1 cellular context compared by ENCODE assay signal in the genomic region with DNA sequence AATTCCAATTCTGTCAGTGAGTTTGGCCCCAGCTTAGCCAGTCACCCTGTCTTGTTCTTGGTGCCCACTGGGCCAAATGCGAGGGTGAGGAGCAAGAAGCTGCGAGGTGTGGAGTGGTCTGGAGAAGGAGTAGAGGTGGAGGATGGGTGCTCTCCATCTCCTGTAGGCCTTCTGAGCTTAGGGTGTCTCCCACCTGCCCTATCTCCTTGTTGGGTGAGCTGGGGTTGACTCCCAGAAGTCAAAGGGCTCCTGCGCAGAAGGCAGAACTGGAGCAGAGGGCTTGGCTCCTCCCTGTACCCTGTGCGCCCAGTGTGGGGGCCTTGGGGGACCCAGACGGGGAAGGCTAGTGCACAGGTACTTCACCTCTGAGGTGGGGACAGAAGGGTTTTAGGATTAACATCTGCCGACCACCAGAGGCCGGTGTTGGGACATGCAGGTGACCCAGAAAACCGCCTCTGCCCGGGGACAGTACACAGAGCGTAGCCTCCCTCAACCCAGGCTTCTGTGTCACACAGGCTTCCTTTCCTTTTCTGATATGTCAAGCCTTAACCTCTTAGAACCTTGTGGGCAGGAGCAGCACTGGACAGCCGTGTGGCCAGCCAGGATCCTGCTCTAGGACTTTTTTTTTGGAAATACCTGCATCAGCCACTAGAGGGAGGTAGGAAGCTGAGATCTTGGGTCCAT.
TF ChIP-seq lines count a peak whose summit lies in the region.

No MANE protein-coding gene starts in this region.

TF ChIP-seq in A549, 52 proteins besides CTCF, POLR2A, EP300 and RAD21 (continued from another document):
- TF ChIP-seq, protein P1, sequence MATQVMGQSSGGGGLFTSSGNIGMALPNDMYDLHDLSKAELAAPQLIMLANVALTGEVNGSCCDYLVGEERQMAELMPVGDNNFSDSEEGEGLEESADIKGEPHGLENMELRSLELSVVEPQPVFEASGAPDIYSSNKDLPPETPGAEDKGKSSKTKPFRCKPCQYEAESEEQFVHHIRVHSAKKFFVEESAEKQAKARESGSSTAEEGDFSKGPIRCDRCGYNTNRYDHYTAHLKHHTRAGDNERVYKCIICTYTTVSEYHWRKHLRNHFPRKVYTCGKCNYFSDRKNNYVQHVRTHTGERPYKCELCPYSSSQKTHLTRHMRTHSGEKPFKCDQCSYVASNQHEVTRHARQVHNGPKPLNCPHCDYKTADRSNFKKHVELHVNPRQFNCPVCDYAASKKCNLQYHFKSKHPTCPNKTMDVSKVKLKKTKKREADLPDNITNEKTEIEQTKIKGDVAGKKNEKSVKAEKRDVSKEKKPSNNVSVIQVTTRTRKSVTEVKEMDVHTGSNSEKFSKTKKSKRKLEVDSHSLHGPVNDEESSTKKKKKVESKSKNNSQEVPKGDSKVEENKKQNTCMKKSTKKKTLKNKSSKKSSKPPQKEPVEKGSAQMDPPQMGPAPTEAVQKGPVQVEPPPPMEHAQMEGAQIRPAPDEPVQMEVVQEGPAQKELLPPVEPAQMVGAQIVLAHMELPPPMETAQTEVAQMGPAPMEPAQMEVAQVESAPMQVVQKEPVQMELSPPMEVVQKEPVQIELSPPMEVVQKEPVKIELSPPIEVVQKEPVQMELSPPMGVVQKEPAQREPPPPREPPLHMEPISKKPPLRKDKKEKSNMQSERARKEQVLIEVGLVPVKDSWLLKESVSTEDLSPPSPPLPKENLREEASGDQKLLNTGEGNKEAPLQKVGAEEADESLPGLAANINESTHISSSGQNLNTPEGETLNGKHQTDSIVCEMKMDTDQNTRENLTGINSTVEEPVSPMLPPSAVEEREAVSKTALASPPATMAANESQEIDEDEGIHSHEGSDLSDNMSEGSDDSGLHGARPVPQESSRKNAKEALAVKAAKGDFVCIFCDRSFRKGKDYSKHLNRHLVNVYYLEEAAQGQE (IDR thresholded peaks at IDR 0.05) = no peak
- TF ChIP-seq RFX5 (IDR thresholded peaks at IDR 0.05) = no peak
TF ChIP-seq in A549: peak in this region for 1.
